ENCODE assay signal across 24 cellular contexts in genomic region chr4:95957054-95957453, GRCh38.
"Had no signal": no experiment of that assay in that cellular context is flagged by ENCODE, and none has a peak within 500 bp of the region (broad histone marks: within the 10 kb centered on the region; RNA-seq: fewer than 3 reads in every experiment).

No MANE protein-coding gene starts in this region.

- ATAC-seq: body of pancreas, left lobe of liver, natural killer cell, pancreas, psoas muscle, right cardiac atrium, T-helper 17 cell had no signal

- H3K27ac ChIP-seq: body of pancreas, coronary artery, epithelial cell of prostate, neutrophil, pancreas, psoas muscle, tibial artery had no signal

- H3K9me3 ChIP-seq: body of pancreas, neutrophil, pancreas, psoas muscle, tibial artery had no signal

- H3K27ac Mint-ChIP-seq: activated CD4-positive, alpha-beta memory T cell treated with anti-CD3 and anti-CD28 coated beads for 36 hours; activated naive CD4-positive, alpha-beta T cell treated with anti-CD3 and anti-CD28 coated beads for 36 hours; activated naive CD8-positive, alpha-beta T cell treated with anti-CD3 and anti-CD28 coated beads, Interleukin-2, amount 10 ng/mL, durations not matched to agents 7 days and 5 days; mesothelial cell of epicardium; natural killer cell; stimulated activated naive CD8-positive, alpha-beta T cell treated with anti-CD3 and anti-CD28 coated beads, Interleukin-15, Interleukin-2, amounts not matched to agents 100 ng/mL and 50 ng/mL, for 24 hours; T-helper 17 cell had no signal

- DNase-seq: activated CD4-positive, alpha-beta memory T cell treated with anti-CD3 and anti-CD28 coated beads for 36 hours; activated CD4-positive, alpha-beta T cell treated with anti-CD3 and anti-CD28 coated beads for 4 hours; activated CD4-positive, CD25-positive, alpha-beta regulatory T cell; activated naive CD4-positive, alpha-beta T cell treated with anti-CD3 and anti-CD28 coated beads for 36 hours; activated naive CD8-positive, alpha-beta T cell treated with anti-CD3 and anti-CD28 coated beads, Interleukin-2, amount 10 ng/mL, durations not matched to agents 7 days and 5 days; activated T-cell treated with anti-CD3 and anti-CD28 coated beads, Interleukin-2, amount 50 U/mL, for 48 hours; body of pancreas; foreskin fibroblast; natural killer cell; pancreas; psoas muscle; right cardiac atrium; stimulated activated CD4-positive, alpha-beta T cell treated with anti-CD3 and anti-CD28 coated beads, Interleukin-1b, Interleukin-23, amount 100 ng/mL, for 48 hours; substantia nigra; T-helper 17 cell; tibial artery had no signal

- H3K36me3 Mint-ChIP-seq: activated CD4-positive, alpha-beta memory T cell treated with anti-CD3 and anti-CD28 coated beads for 36 hours; activated naive CD8-positive, alpha-beta T cell treated with anti-CD3 and anti-CD28 coated beads, Interleukin-2, amount 10 ng/mL, durations not matched to agents 7 days and 5 days; mesothelial cell of epicardium; natural killer cell had no signal

- H3K4me1 ChIP-seq: body of pancreas, pancreas, psoas muscle, tibial artery had no signal

- H3K4me3 Mint-ChIP-seq: activated CD4-positive, alpha-beta memory T cell treated with anti-CD3 and anti-CD28 coated beads for 36 hours; activated naive CD4-positive, alpha-beta T cell treated with anti-CD3 and anti-CD28 coated beads for 36 hours; activated naive CD8-positive, alpha-beta T cell treated with anti-CD3 and anti-CD28 coated beads, Interleukin-2, amount 10 ng/mL, durations not matched to agents 7 days and 5 days; central memory CD8-positive, alpha-beta T cell; mesothelial cell of epicardium; natural killer cell; stimulated activated naive CD8-positive, alpha-beta T cell treated with anti-CD3 and anti-CD28 coated beads, Interleukin-15, Interleukin-2, amounts not matched to agents 100 ng/mL and 50 ng/mL, for 24 hours; T-helper 17 cell had no signal

- H3K36me3 ChIP-seq: neutrophil, pancreas, tibial artery had no signal

- H3K27me3 ChIP-seq: body of pancreas, neutrophil, pancreas, tibial artery had no signal

- H3K27me3 Mint-ChIP-seq: activated CD4-positive, alpha-beta memory T cell treated with anti-CD3 and anti-CD28 coated beads for 36 hours; central memory CD8-positive, alpha-beta T cell; stimulated activated naive CD8-positive, alpha-beta T cell treated with anti-CD3 and anti-CD28 coated beads, Interleukin-15, Interleukin-2, amounts not matched to agents 100 ng/mL and 50 ng/mL, for 24 hours; T-helper 17 cell had no signal

- H3K4me1 Mint-ChIP-seq: activated naive CD8-positive, alpha-beta T cell treated with anti-CD3 and anti-CD28 coated beads, Interleukin-2, amount 10 ng/mL, durations not matched to agents 7 days and 5 days; central memory CD8-positive, alpha-beta T cell; natural killer cell; T-helper 17 cell had no signal

- H3K9me3 Mint-ChIP-seq: activated CD4-positive, alpha-beta memory T cell treated with anti-CD3 and anti-CD28 coated beads for 36 hours; activated naive CD4-positive, alpha-beta T cell treated with anti-CD3 and anti-CD28 coated beads for 36 hours; stimulated activated naive CD8-positive, alpha-beta T cell treated with anti-CD3 and anti-CD28 coated beads, Interleukin-15, Interleukin-2, amounts not matched to agents 100 ng/mL and 50 ng/mL, for 24 hours had no signal

- H3K4me3 ChIP-seq: body of pancreas, coronary artery, lung, pancreas, psoas muscle, tibial artery had no signal
